In genomic region chr17:29663155-29663554, GRCh38 we compare ENCODE assay signal across 1 cellular context.
TF ChIP-seq lines count a peak whose summit lies in the region.

No MANE protein-coding gene starts in this region.

TF ChIP-seq in K562, 482 proteins besides CTCF, POLR2A, EP300 and RAD21 (continued from another document):
- TF ChIP-seq ZNF324 (CRISPR knock-in tag; IDR thresholded peaks at IDR 0.05): no peak
- TF ChIP-seq L3MBTL2 (IDR thresholded peaks at IDR 0.05): no peak
- no peak for TF ChIP-seq TCF7 (IDR thresholded peaks at IDR 0.05; ENCODE audit: borderline replicate concordance)
- 0 out of 2 replicates have a peak, but pooled peaks have one; percentile 46 for TF ChIP-seq ZNF197 (CRISPR knock-in tag; IDR thresholded peaks at IDR 0.05; ENCODE audit: low read depth)
- TF ChIP-seq CBFB (CRISPR knock-in tag; IDR thresholded peaks at IDR 0.05): no peak
- TF ChIP-seq TEAD4 (IDR thresholded peaks at IDR 0.05; ENCODE audit: low read length): peak; percentile 52; the same call in 1 of the 2 replicates
- TF ChIP-seq TEAD4 (CRISPR knock-in tag; IDR thresholded peaks at IDR 0.05; ENCODE audit: borderline replicate concordance): no peak
- no peak for TF ChIP-seq FOS (IDR thresholded peaks at IDR 0.05; ENCODE audit: extremely low read depth, insufficient read length)
- no peak for TF ChIP-seq BRD9 (IDR thresholded peaks at IDR 0.05; ENCODE audit: low read depth, partially characterized antibody)
- no peak for TF ChIP-seq ZNF644 (tag; IDR thresholded peaks at IDR 0.05; ENCODE audit: low read depth)
- TF ChIP-seq E2F3 (CRISPR knock-in tag; IDR thresholded peaks at IDR 0.05): no peak
- no peak for TF ChIP-seq ZFP30 (CRISPR knock-in tag; IDR thresholded peaks at IDR 0.05; ENCODE audit: borderline replicate concordance)
- no peak for TF ChIP-seq ZNF75A (CRISPR knock-in tag; IDR thresholded peaks at IDR 0.05)
- no peak for TF ChIP-seq TGIF2 (CRISPR knock-in tag; IDR thresholded peaks at IDR 0.05)
- TF ChIP-seq FIP1L1 (IDR thresholded peaks at IDR 0.05; ENCODE audit: low read depth, low read length, poor library complexity, severe bottlenecking): no peak
- TF ChIP-seq MEF2A (IDR thresholded peaks at IDR 0.05; ENCODE audit: control insufficient read depth, low read depth, low read length): no peak
- no peak for TF ChIP-seq ZFP91 (CRISPR knock-in tag; IDR thresholded peaks at IDR 0.05)
- no peak for TF ChIP-seq CHCHD3 (CRISPR knock-in tag; IDR thresholded peaks at IDR 0.05)
- no peak for TF ChIP-seq ZNF695 (CRISPR knock-in tag; IDR thresholded peaks at IDR 0.05)
- TF ChIP-seq C11orf30 (IDR thresholded peaks at IDR 0.05; ENCODE audit: low read depth): peak; percentile 97
- TF ChIP-seq KDM2B (CRISPR knock-in tag; IDR thresholded peaks at IDR 0.05): no peak
- no peak for TF ChIP-seq LEF1 (IDR thresholded peaks at IDR 0.05)
- no peak for TF ChIP-seq SUPT5H (IDR thresholded peaks at IDR 0.05)
- no peak for TF ChIP-seq ZBTB17 (CRISPR knock-in tag; IDR thresholded peaks at IDR 0.05)
- no peak for TF ChIP-seq ZNF551 (CRISPR knock-in tag; IDR thresholded peaks at IDR 0.05)
- TF ChIP-seq NCOR1 (IDR thresholded peaks at IDR 0.05): no peak
- TF ChIP-seq RBM15 (IDR thresholded peaks at IDR 0.05; ENCODE audit: insufficient read depth, low read length): no peak
- peak; percentile 72 for TF ChIP-seq DPF2 (IDR thresholded peaks at IDR 0.05)
- no peak for TF ChIP-seq NKRF (IDR thresholded peaks at IDR 0.05; ENCODE audit: borderline replicate concordance)
